17 cellular contexts compared by ENCODE assay signal in genomic region chr1:81554534-81554933, GRCh38.
"Had no signal": no experiment of that assay in that cellular context is flagged by ENCODE, and none has a peak within 500 bp of the region (broad histone marks: within the 10 kb centered on the region; RNA-seq: fewer than 3 reads in every experiment).

No MANE protein-coding gene starts in this region.

- H3K9me3 Mint-ChIP-seq: activated CD4-positive, alpha-beta T cell treated with anti-CD3 and anti-CD28 coated beads, Interleukin-2, amount 10 ng/mL, durations not matched to agents 7 days and 5 days; activated naive CD4-positive, alpha-beta T cell treated with anti-CD3 and anti-CD28 coated beads for 36 hours; activated naive CD4-positive, alpha-beta T cell treated with anti-CD3 and anti-CD28 coated beads, Interleukin-2, amount 50 U/mL, for 72 hours; activated naive CD8-positive, alpha-beta T cell treated with anti-CD3 and anti-CD28 coated beads, Interleukin-2, amount 50 U/mL, for 24 hours; activated T-cell treated with anti-CD3 and anti-CD28 coated beads, Interleukin-2, amount 50 U/mL, for 24 hours; brain had no signal

- H3K4me3 Mint-ChIP-seq: activated CD4-positive, alpha-beta T cell treated with anti-CD3 and anti-CD28 coated beads, Interleukin-2, amount 10 ng/mL, durations not matched to agents 7 days and 5 days; activated CD8-positive, alpha-beta T cell treated with anti-CD3 and anti-CD28 coated beads, Interleukin-2, amount 10 ng/mL, durations not matched to agents 7 days and 5 days; activated naive CD4-positive, alpha-beta T cell treated with anti-CD3 and anti-CD28 coated beads for 36 hours; activated naive CD8-positive, alpha-beta T cell treated with anti-CD3 and anti-CD28 coated beads, Interleukin-2, amount 50 U/mL, for 24 hours; activated T-cell treated with anti-CD3 and anti-CD28 coated beads, Interleukin-2, amount 50 U/mL, for 24 hours; brain had no signal

- H3K36me3 Mint-ChIP-seq: activated naive CD4-positive, alpha-beta T cell treated with anti-CD3 and anti-CD28 coated beads, Interleukin-2, amount 50 U/mL, for 72 hours; brain had no signal

- H3K27me3 Mint-ChIP-seq: activated CD4-positive, alpha-beta T cell treated with anti-CD3 and anti-CD28 coated beads, Interleukin-2, amount 10 ng/mL, durations not matched to agents 7 days and 5 days; activated naive CD8-positive, alpha-beta T cell treated with anti-CD3 and anti-CD28 coated beads, Interleukin-2, amount 50 U/mL, for 24 hours; activated T-cell treated with anti-CD3 and anti-CD28 coated beads, Interleukin-2, amount 50 U/mL, for 24 hours; brain had no signal

- DNase-seq: activated CD4-positive, alpha-beta T cell treated with anti-CD3 and anti-CD28 coated beads, Interleukin-2, amount 10 ng/mL, durations not matched to agents 7 days and 5 days; activated CD4-positive, alpha-beta T cell treated with anti-CD3 and anti-CD28 coated beads, Interleukin-2, amount 50 U/mL, for 48 hours; activated CD8-positive, alpha-beta T cell treated with anti-CD3 and anti-CD28 coated beads, Interleukin-2, amount 10 ng/mL, durations not matched to agents 7 days and 5 days; activated gamma-delta T cell treated with Interleukin-2 at 50 U/mL for 16 hours; activated naive CD4-positive, alpha-beta T cell treated with anti-CD3 and anti-CD28 coated beads for 36 hours; activated naive CD8-positive, alpha-beta T cell treated with anti-CD3 and anti-CD28 coated beads, Interleukin-2, amount 50 U/mL, for 24 hours; activated T-cell treated with anti-CD3 and anti-CD28 coated beads, Interleukin-2, amount 50 U/mL, for 24 hours; anterior cingulate cortex; central memory CD4-positive, alpha-beta T cell; NCI-H1417 treated with DMSO at 0.1 percent for 48 hours; NCI-H1694 treated with DMSO at 0.1 percent for 48 hours; OCI-M1; Right ventricle myocardium superior; SJCRH30; T1000 had no signal

- H3K27ac Mint-ChIP-seq: activated CD4-positive, alpha-beta T cell treated with anti-CD3 and anti-CD28 coated beads, Interleukin-2, amount 10 ng/mL, durations not matched to agents 7 days and 5 days; activated CD8-positive, alpha-beta T cell treated with anti-CD3 and anti-CD28 coated beads, Interleukin-2, amount 10 ng/mL, durations not matched to agents 7 days and 5 days; activated naive CD4-positive, alpha-beta T cell treated with anti-CD3 and anti-CD28 coated beads for 36 hours; activated naive CD4-positive, alpha-beta T cell treated with anti-CD3 and anti-CD28 coated beads, Interleukin-2, amount 50 U/mL, for 72 hours; activated naive CD8-positive, alpha-beta T cell treated with anti-CD3 and anti-CD28 coated beads, Interleukin-2, amount 50 U/mL, for 24 hours; activated T-cell treated with anti-CD3 and anti-CD28 coated beads, Interleukin-2, amount 50 U/mL, for 24 hours; brain had no signal

- H3K4me1 Mint-ChIP-seq: activated naive CD8-positive, alpha-beta T cell treated with anti-CD3 and anti-CD28 coated beads, Interleukin-2, amount 50 U/mL, for 24 hours; brain had no signal
